ENCODE assay signal across 8 cellular contexts in genomic region chr6:153130515-153131036, GRCh38. TPM values are rescaled to one million over a fixed set of nuclear protein-coding genes. Genes with fewer than 3 reads are reported as not detected.
DNase-seq lines count a peak whose midpoint lies in the region; ATAC-seq and TF ChIP-seq lines count a peak whose summit lies in the region.

No MANE protein-coding gene starts in this region.

- H3K27me3 Mint-ChIP-seq in CD4-positive, alpha-beta memory T cell: peaks cover 30% of the 10 kb centered on the region in 2 donors
- peaks cover 26% of the 10 kb centered on the region for H3K27me3 Mint-ChIP-seq in IgD-negative memory B cell
- peaks cover 67% of the 10 kb centered on the region for H3K27me3 Mint-ChIP-seq in dendritic cell treated with granulocyte-macrophage colony-stimulating factor and Interleukin-4, amounts not matched to agents 40 ng/mL and 50 ng/mL, for 4 days
- H3K27me3 Mint-ChIP-seq in mesothelial cell of epicardium (ENCODE audit: low read depth): peaks cover 74% of the 10 kb centered on the region

- peak overlapping the region; percentile 77 to 94 (median 85) for H3K4me3 Mint-ChIP-seq in CD4-positive, alpha-beta memory T cell
- peak overlapping the region; percentile 74 to 88 (median 81) for H3K4me3 Mint-ChIP-seq in IgD-negative memory B cell
- peak overlapping the region; percentile 85 for H3K4me3 Mint-ChIP-seq in dendritic cell treated with granulocyte-macrophage colony-stimulating factor and Interleukin-4, amounts not matched to agents 40 ng/mL and 50 ng/mL, for 4 days
- peak overlapping the region; percentile 82 for H3K4me3 Mint-ChIP-seq in mesothelial cell of epicardium

- H3K27me3 ChIP-seq in CD4-positive, alpha-beta memory T cell (ENCODE audit: insufficient read depth, low read length): peaks cover 9% of the 10 kb centered on the region
- H3K27me3 ChIP-seq in vagina: no peaks in the 10 kb centered on the region

- H3K4me3 ChIP-seq in CD4-positive, alpha-beta memory T cell (ENCODE audit: low read length in 2 of 2): peak overlapping the region in 1 of 2 donors; percentile 30
- peak overlapping the region; percentile 66 to 77 for H3K4me3 ChIP-seq in vagina

- peaks cover 16% of the 10 kb centered on the region for H3K4me1 ChIP-seq in CD4-positive, alpha-beta memory T cell (ENCODE audit: insufficient read depth, low read length)
- peaks cover 23% of the 10 kb centered on the region for H3K4me1 ChIP-seq in vagina

- no peak overlapping the region for H3K27ac ChIP-seq in CD4-positive, alpha-beta memory T cell (ENCODE audit: low read depth, low read length)
- H3K27ac ChIP-seq in vagina: peak overlapping the region; percentile 63

- intact Hi-C loops in CD4-positive, alpha-beta memory T cell (cut with micrococcal nuclease): no loop called here
- intact Hi-C loops in dendritic cell treated with granulocyte-macrophage colony-stimulating factor and Interleukin-4, amounts not matched to agents 40 ng/mL and 50 ng/mL, for 4 days (cut with micrococcal nuclease): no loop called here
- intact Hi-C loops in vagina (cut with DNase I): no loop called here

- no peak for TF ChIP-seq POLR2A in vagina (IDR thresholded peaks at IDR 0.05)

- H3K27ac Mint-ChIP-seq in CD4-positive, alpha-beta memory T cell: no peak overlapping the region
- H3K27ac Mint-ChIP-seq in IgD-negative memory B cell: no peak overlapping the region
- no peak overlapping the region for H3K27ac Mint-ChIP-seq in dendritic cell treated with granulocyte-macrophage colony-stimulating factor and Interleukin-4, amounts not matched to agents 40 ng/mL and 50 ng/mL, for 4 days
- no peak overlapping the region for H3K27ac Mint-ChIP-seq in mesothelial cell of epicardium

- no peaks in the 10 kb centered on the region for H3K36me3 ChIP-seq in CD4-positive, alpha-beta memory T cell (ENCODE audit: insufficient read depth, low read length)
- no peaks in the 10 kb centered on the region for H3K36me3 ChIP-seq in vagina

- H3K36me3 Mint-ChIP-seq in CD4-positive, alpha-beta memory T cell: peaks cover 0 to 3% of the 10 kb centered on the region in 2 donors
- H3K36me3 Mint-ChIP-seq in IgD-negative memory B cell (no peaks in the 10 kb centered on the region), mesothelial cell of epicardium (no peaks in the 10 kb centered on the region)
- H3K36me3 Mint-ChIP-seq in dendritic cell treated with granulocyte-macrophage colony-stimulating factor and Interleukin-4, amounts not matched to agents 40 ng/mL and 50 ng/mL, for 4 days (ENCODE audit: low read depth): no peaks in the 10 kb centered on the region

- DNase-seq in CD4-positive, alpha-beta memory T cell: no peak
- DNase-seq in mesothelial cell of epicardium (ENCODE audit: low spot score in 2 of 2, unreplicated experiment in 2 of 2) (no peak), vagina (ENCODE audit: extremely low spot score in 2 of 2) (no peak), cortex of kidney (lab: John Stamatoyannopoulos, UW) (no peak)

- CTCF ChIA-PET in CD4-positive, alpha-beta memory T cell (lab: Charles Lee; ENCODE audit: partially characterized antibody): no interaction called here

- peak; percentile 12 for ATAC-seq in GM19463 (IDR thresholded peaks at IDR 0.05; ENCODE audit: unreplicated experiment)
- no peak for ATAC-seq in HG02981 (IDR thresholded peaks at IDR 0.05; ENCODE audit: unreplicated experiment)

- TF ChIP-seq CTCF in mesothelial cell of epicardium (IDR thresholded peaks at IDR 0.05; ENCODE audit: unreplicated experiment) (no peak), vagina (IDR thresholded peaks at IDR 0.05) (no peak)

- POLR2A ChIA-PET in CD4-positive, alpha-beta memory T cell (lab: Charles Lee; ENCODE audit: partially characterized antibody): no interaction called here

- H3K9me3 ChIP-seq in CD4-positive, alpha-beta memory T cell (ENCODE audit: control insufficient read depth in 1 of 2, low read length in 2 of 2): no peaks in the 10 kb centered on the region
- no peaks in the 10 kb centered on the region for H3K9me3 ChIP-seq in vagina

- H3K4me1 Mint-ChIP-seq in CD4-positive, alpha-beta memory T cell: peaks cover 14 to 27% (median 23%) of the 10 kb centered on the region in 4 donors
- H3K4me1 Mint-ChIP-seq in IgD-negative memory B cell: peaks cover 5 to 12% (median 11%) of the 10 kb centered on the region in 3 donors
- H3K4me1 Mint-ChIP-seq in dendritic cell treated with granulocyte-macrophage colony-stimulating factor and Interleukin-4, amounts not matched to agents 40 ng/mL and 50 ng/mL, for 4 days (ENCODE audit: low read depth): peaks cover 26% of the 10 kb centered on the region
- peaks cover 11% of the 10 kb centered on the region for H3K4me1 Mint-ChIP-seq in mesothelial cell of epicardium

- H3K9me3 Mint-ChIP-seq in CD4-positive, alpha-beta memory T cell: peaks cover 0 to 4% (median 0%) of the 10 kb centered on the region in 8 donors
- peaks cover 3 to 6% (median 4%) of the 10 kb centered on the region in 3 donors for H3K9me3 Mint-ChIP-seq in IgD-negative memory B cell
- no peaks in the 10 kb centered on the region for H3K9me3 Mint-ChIP-seq in dendritic cell treated with granulocyte-macrophage colony-stimulating factor and Interleukin-4, amounts not matched to agents 40 ng/mL and 50 ng/mL, for 4 days
- peaks cover 6% of the 10 kb centered on the region for H3K9me3 Mint-ChIP-seq in mesothelial cell of epicardium

RNA-seq across cellular contexts. Expression of gene RGS17, which starts 0.5 kb away (rescaled TPM):
- not detected for total RNA-seq in CD4-positive, alpha-beta memory T cell
- polyA plus RNA-seq in CD4-positive, alpha-beta memory T cell: not detected
- 0.05 TPM for polyA plus RNA-seq in IgD-negative memory B cell
- total RNA-seq in mesothelial cell of epicardium (1.1 to 1.3 TPM (median 1.2 TPM) in 3 replicates), vagina (0.25 TPM)
